Comparison of ENCODE assay signal across 9 cellular contexts in genomic region chr1:227447531-227447990, GRCh38.
DNase-seq lines count a peak whose midpoint lies in the region; ATAC-seq and TF ChIP-seq lines count a peak whose summit lies in the region.
"Had no signal": no experiment of that assay in that cellular context is flagged by ENCODE, and none has a peak within 500 bp of the region (broad histone marks: within the 10 kb centered on the region; RNA-seq: fewer than 3 reads in every experiment).

No MANE protein-coding gene starts in this region.

- intact Hi-C loops in left ventricle myocardium superior (cut with micrococcal nuclease) (no loop called here), gastrocnemius medialis (cut with DNase I; ENCODE audit: low total_unique reads) (no loop called here)

- in situ Hi-C loops in gastrocnemius medialis (cut with MboI; ENCODE audit: low sequenced_read_pairs in 4 of 4), result loop anchor here (25.0 kb wide), 5 partner anchors 210 to 835 kb away; no protein-coding TSS in a partner anchor

- no peaks in the 10 kb centered on the region for H3K9me3 ChIP-seq in gastrocnemius medialis

- no peak overlapping the region for H3K4me3 Mint-ChIP-seq in natural killer cell treated with Interleukin-12 subunit alpha and Interleukin-12 subunit beta and Interleukin-15 and Interleukin-18, amount 100 ng/mL, for 72 hours
- no peak overlapping the region for H3K4me3 Mint-ChIP-seq in stimulated activated effector memory CD8-positive, alpha-beta T cell treated with anti-CD3 and anti-CD28 coated beads, Interleukin-12 subunit alpha, Interleukin-12 subunit beta, amount 100 ng/mL, for 72 hours

- no peaks in the 10 kb centered on the region for H3K4me1 Mint-ChIP-seq in natural killer cell treated with Interleukin-12 subunit alpha and Interleukin-12 subunit beta and Interleukin-15 and Interleukin-18, amount 100 ng/mL, for 72 hours (ENCODE audit: low read depth in 2 of 2)
- no peaks in the 10 kb centered on the region for H3K4me1 Mint-ChIP-seq in stimulated activated effector memory CD8-positive, alpha-beta T cell treated with anti-CD3 and anti-CD28 coated beads, Interleukin-12 subunit alpha, Interleukin-12 subunit beta, amount 100 ng/mL, for 72 hours

- peak overlapping the region in 3 of 4 donors; percentile 8 to 19 (median 19) for H3K4me3 ChIP-seq in gastrocnemius medialis

- peaks cover 25 to 44% of the 10 kb centered on the region in 2 donors for H3K27me3 Mint-ChIP-seq in natural killer cell treated with Interleukin-12 subunit alpha and Interleukin-12 subunit beta and Interleukin-15 and Interleukin-18, amount 100 ng/mL, for 72 hours

- no peak overlapping the region for H3K27ac Mint-ChIP-seq in natural killer cell treated with Interleukin-12 subunit alpha and Interleukin-12 subunit beta and Interleukin-15 and Interleukin-18, amount 100 ng/mL, for 72 hours
- no peak overlapping the region for H3K27ac Mint-ChIP-seq in stimulated activated effector memory CD8-positive, alpha-beta T cell treated with anti-CD3 and anti-CD28 coated beads, Interleukin-12 subunit alpha, Interleukin-12 subunit beta, amount 100 ng/mL, for 72 hours

- H3K36me3 ChIP-seq in gastrocnemius medialis, result no peaks in the 10 kb centered on the region

- ATAC-seq in left ventricle myocardium superior (peak; percentile 73), gastrocnemius medialis (peak; percentile 45 to 57)
- no peak for ATAC-seq in natural killer cell treated with Interleukin-12 subunit alpha and Interleukin-12 subunit beta and Interleukin-15 and Interleukin-18, amount 100 ng/mL, for 72 hours
- no peak for ATAC-seq in stimulated activated effector memory CD8-positive, alpha-beta T cell treated with anti-CD3 and anti-CD28 coated beads, Interleukin-12 subunit alpha, Interleukin-12 subunit beta, amount 100 ng/mL, for 72 hours

- H3K27me3 ChIP-seq in gastrocnemius medialis, result peaks cover 0 to under 1% (median 0%) of the 10 kb centered on the region in 3 donors

- H3K27ac ChIP-seq in gastrocnemius medialis, result peak overlapping the region in 3 of 4 donors; percentile 44 to 60 (median 49)

- DNase-seq in GM03348 (ENCODE audit: low spot score) (peak; percentile 79), amniotic epithelial cell (ENCODE audit: low read depth) (peak; percentile 28), left ventricle myocardium superior (peak; percentile 66), gastrocnemius medialis (peak in 1 of 2 donors; percentile 24), NAMALWA (ENCODE audit: low spot score) (no peak), DMS 273 treated with DMSO at 0.1 percent for 48 hours (lab: John Stamatoyannopoulos, UW) (no peak)
- no peak for DNase-seq in natural killer cell treated with Interleukin-12 subunit alpha and Interleukin-12 subunit beta and Interleukin-15 and Interleukin-18, amount 100 ng/mL, for 72 hours (ENCODE audit: low spot score)
- DNase-seq in stimulated activated effector memory CD8-positive, alpha-beta T cell treated with anti-CD3 and anti-CD28 coated beads, Interleukin-12 subunit alpha, Interleukin-12 subunit beta, amount 100 ng/mL, for 72 hours (ENCODE audit: low spot score in 2 of 2), result no peak
- DNase-seq: effector CD4-positive, alpha-beta T cell had no signal

- TF ChIP-seq POLR2A in gastrocnemius medialis (IDR thresholded peaks at IDR 0.05), result no peak

- H3K9me3 Mint-ChIP-seq in natural killer cell treated with Interleukin-12 subunit alpha and Interleukin-12 subunit beta and Interleukin-15 and Interleukin-18, amount 100 ng/mL, for 72 hours, result no peaks in the 10 kb centered on the region
- no peaks in the 10 kb centered on the region for H3K9me3 Mint-ChIP-seq in stimulated activated effector memory CD8-positive, alpha-beta T cell treated with anti-CD3 and anti-CD28 coated beads, Interleukin-12 subunit alpha, Interleukin-12 subunit beta, amount 100 ng/mL, for 72 hours

- peaks cover 3 to 4% of the 10 kb centered on the region in 2 donors for H3K4me1 ChIP-seq in gastrocnemius medialis

- no peaks in the 10 kb centered on the region for H3K36me3 Mint-ChIP-seq in natural killer cell treated with Interleukin-12 subunit alpha and Interleukin-12 subunit beta and Interleukin-15 and Interleukin-18, amount 100 ng/mL, for 72 hours
- no peaks in the 10 kb centered on the region for H3K36me3 Mint-ChIP-seq in stimulated activated effector memory CD8-positive, alpha-beta T cell treated with anti-CD3 and anti-CD28 coated beads, Interleukin-12 subunit alpha, Interleukin-12 subunit beta, amount 100 ng/mL, for 72 hours

- peak in 3 of 5 experiments; percentile 26 to 60 (median 53) for TF ChIP-seq CTCF in gastrocnemius medialis (IDR thresholded peaks at IDR 0.05 in 4 of 5, conservative IDR thresholded peaks at IDR 0.05 in 1 of 5)

Comparison
In these comparisons a context has a peak if more than half of its experiments do, and no peak if none do; other contexts are left out.
1. DNase-seq: peak in GM03348 (single experiment), amniotic epithelial cell (single experiment) and left ventricle myocardium superior (single experiment); none in NAMALWA (single experiment), DMS 273 treated with DMSO at 0.1 percent for 48 hours (single experiment), natural killer cell treated with Interleukin-12 subunit alpha and Interleukin-12 subunit beta and Interleukin-15 and Interleukin-18, amount 100 ng/mL, for 72 hours (single experiment) and stimulated activated effector memory CD8-positive, alpha-beta T cell treated with anti-CD3 and anti-CD28 coated beads, Interleukin-12 subunit alpha, Interleukin-12 subunit beta, amount 100 ng/mL, for 72 hours (0 of 2).
2. ATAC-seq: peak in left ventricle myocardium superior (single experiment) and gastrocnemius medialis (2 of 2); none in natural killer cell treated with Interleukin-12 subunit alpha and Interleukin-12 subunit beta and Interleukin-15 and Interleukin-18, amount 100 ng/mL, for 72 hours (0 of 2) and stimulated activated effector memory CD8-positive, alpha-beta T cell treated with anti-CD3 and anti-CD28 coated beads, Interleukin-12 subunit alpha, Interleukin-12 subunit beta, amount 100 ng/mL, for 72 hours (single experiment).